In genomic region chr3:108180214-108180613, GRCh38 we compare ENCODE assay signal across 16 cellular contexts. TPM values are rescaled to one million over a fixed set of nuclear protein-coding genes. Genes with fewer than 3 reads are reported as not detected.
DNase-seq lines count a peak whose midpoint lies in the region; ATAC-seq and TF ChIP-seq lines count a peak whose summit lies in the region.
"Had no signal": no experiment of that assay in that cellular context is flagged by ENCODE, and none has a peak within 500 bp of the region (broad histone marks: within the 10 kb centered on the region; RNA-seq: fewer than 3 reads in every experiment).

No MANE protein-coding gene starts in this region.

- peak; percentile 74 for ATAC-seq in foreskin keratinocyte
- ATAC-seq in body of pancreas: no peak
- ATAC-seq in naive thymus-derived CD8-positive, alpha-beta T cell: no peak
- ATAC-seq in HG03196 (IDR thresholded peaks at IDR 0.05; ENCODE audit: unreplicated experiment): no peak
- ATAC-seq: stimulated activated memory B cell treated with anti-CD40 and anti-IgM and Interleukin-4, amounts not matched to agents 10 μg/mL and 1 μg/mL and 100 μg/mL, for 72 hours had no signal

- H3K4me1 Mint-ChIP-seq in naive thymus-derived CD8-positive, alpha-beta T cell: peaks cover 2 to 23% (median 9%) of the 10 kb centered on the region in 4 donors

- intact Hi-C loops in body of pancreas (cut with DNase I): no loop called here
- intact Hi-C loops in cardiac septum (cut with DNase I): no loop called here

- H3K36me3 ChIP-seq in body of pancreas (replicated peaks in 1 of 2; ENCODE audit: insufficient read depth in 1 of 2, low read depth in 2 of 2): no peaks in the 10 kb centered on the region
- H3K36me3 ChIP-seq: Peyer's patch, prostate gland had no signal

- H3K4me3 ChIP-seq in AG10803 (ENCODE audit: low read length): no peak overlapping the region
- no peak overlapping the region for H3K4me3 ChIP-seq in body of pancreas
- H3K4me3 ChIP-seq: Peyer's patch, prostate gland had no signal

- H3K4me1 ChIP-seq in foreskin keratinocyte (peaks cover 27% of the 10 kb centered on the region), body of pancreas (no peaks in the 10 kb centered on the region)
- H3K4me1 ChIP-seq: Peyer's patch, prostate gland had no signal

- no peak overlapping the region for H3K27ac Mint-ChIP-seq in naive thymus-derived CD8-positive, alpha-beta T cell

- POLR2A ChIA-PET in naive thymus-derived CD8-positive, alpha-beta T cell (lab: Charles Lee): no interaction called here

- TF ChIP-seq CTCF in AG10803 (conservative IDR thresholded peaks at IDR 0.05; ENCODE audit: low read length): no peak
- peak; percentile 34 for TF ChIP-seq CTCF in foreskin keratinocyte (conservative IDR thresholded peaks at IDR 0.05)
- TF ChIP-seq CTCF in body of pancreas (IDR thresholded peaks at IDR 0.05): no peak

- no peak for TF ChIP-seq POLR2A in body of pancreas (IDR thresholded peaks at IDR 0.05)

- H3K27ac ChIP-seq in foreskin keratinocyte (peak overlapping the region; percentile 36), body of pancreas (no peak overlapping the region)
- H3K27ac ChIP-seq: KMS-11, Peyer's patch, prostate gland had no signal

- H3K36me3 Mint-ChIP-seq in naive thymus-derived CD8-positive, alpha-beta T cell: peaks cover 10 to 16% (median 11%) of the 10 kb centered on the region in 3 donors

- peak overlapping the region in 1 of 10 donors; percentile 2 for H3K4me3 Mint-ChIP-seq in naive thymus-derived CD8-positive, alpha-beta T cell
- H3K4me3 Mint-ChIP-seq: stimulated activated memory B cell treated with anti-CD40 and anti-IgM and Interleukin-4, amounts not matched to agents 10 μg/mL and 1 μg/mL and 100 μg/mL, for 72 hours had no signal

- no peaks in the 10 kb centered on the region for H3K27me3 ChIP-seq in foreskin keratinocyte
- no peaks in the 10 kb centered on the region for H3K27me3 ChIP-seq in body of pancreas
- H3K27me3 ChIP-seq: Peyer's patch had no signal

- H3K9me3 Mint-ChIP-seq in naive thymus-derived CD8-positive, alpha-beta T cell: peaks cover 0 to 6% (median 3%) of the 10 kb centered on the region in 9 donors

- DNase-seq in AG10803 (ENCODE audit: low read depth) (peak; percentile 75), LHCN-M2 (ENCODE audit: low read depth) (peak; percentile 84), T1000 (lab: John Stamatoyannopoulos, UW) (peak; percentile 12), foreskin keratinocyte (peak; percentile 30 to 73), body of pancreas (no peak), cardiac septum (ENCODE audit: low spot score) (no peak)
- no peak for DNase-seq in naive thymus-derived CD8-positive, alpha-beta T cell
- DNase-seq: DMS153; erythroblast; NCI-H345; Peyer's patch; stimulated activated CD4-positive, alpha-beta T cell treated with anti-CD3 and anti-CD28 coated beads, Interleukin-2, amount 100 ng/mL, for 48 hours had no signal

- no peaks in the 10 kb centered on the region for H3K27me3 Mint-ChIP-seq in naive thymus-derived CD8-positive, alpha-beta T cell
- H3K27me3 Mint-ChIP-seq: stimulated activated memory B cell treated with anti-CD40 and anti-IgM and Interleukin-4, amounts not matched to agents 10 μg/mL and 1 μg/mL and 100 μg/mL, for 72 hours had no signal

- 23 to 43% methylated on average over 1 of the region's 1 CpG for WGBS in body of pancreas, 2 donors

- H3K9me3 ChIP-seq in body of pancreas: no peaks in the 10 kb centered on the region
- H3K9me3 ChIP-seq: Peyer's patch, prostate gland had no signal

RNA-seq across cellular contexts. Expression of gene IFT57, which starts 42.0 kb away (rescaled TPM):
- total RNA-seq in LHCN-M2 (2014; rRNA removed) (37.7 and 39.0 TPM in 2 replicates), foreskin keratinocyte (44.4 and 49.8 TPM in 2 replicates), body of pancreas (10 to 100 TPM; 33.2 to 51.1 TPM), cardiac septum (23.1 TPM)
- 22.6 TPM for polyA plus RNA-seq in LHCN-M2 (2012)
- 26.3 and 29.5 TPM in 2 replicates for polyA plus RNA-seq in foreskin keratinocyte
- total RNA-seq in naive thymus-derived CD8-positive, alpha-beta T cell: 10 to 100 TPM; 21.5 to 25.2 TPM
- 10 to 100 TPM; 19.0 to 35.6 (median 27.0) TPM for polyA plus RNA-seq in naive thymus-derived CD8-positive, alpha-beta T cell

Comparison
In these comparisons a context has a peak if more than half of its experiments do, and no peak if none do; other contexts are left out.
1. DNase-seq: peak in AG10803 (single experiment), LHCN-M2 (single experiment), T1000 (single experiment) and foreskin keratinocyte (2 of 2); none in body of pancreas (0 of 4), naive thymus-derived CD8-positive, alpha-beta T cell (0 of 10) and cardiac septum (single experiment).